ENCODE assay signal across 12 cellular contexts in genomic region chr10:28087675-28088351, GRCh38.
DNase-seq lines count a peak whose midpoint lies in the region; TF ChIP-seq lines count a peak whose summit lies in the region.
"Had no signal": no experiment of that assay in that cellular context is flagged by ENCODE, and none has a peak within 500 bp of the region (broad histone marks: within the 10 kb centered on the region; RNA-seq: fewer than 3 reads in every experiment).

No MANE protein-coding gene starts in this region.

- DNase-seq in H4 (ENCODE audit: low spot score) (peak; percentile 53), SJSA1 (ENCODE audit: low read depth in 1 of 2, low spot score in 2 of 2) (peak in 1 of 2 experiments; percentile 9), fibroblast of lung (ENCODE audit: low read depth in 2 of 2) (peak; percentile 72 to 95), prostate gland (ENCODE audit: low spot score) (no peak), NCI-H774 (lab: John Stamatoyannopoulos, UW) (no peak), SJCRH30 (no peak)
- DNase-seq in CD8-positive, alpha-beta memory T cell: no peak
- DNase-seq: H7, NCI-H446 treated with DMSO at 0.1 percent for 48 hours, T-helper 9 cell had no signal

- intact Hi-C loops in prostate gland (cut with DNase I): no loop called here

- H2AFZ ChIP-seq in ACC112 (ENCODE audit: low read length, unreplicated experiment): peak overlapping the region; percentile 62
- no peak overlapping the region for H2AFZ ChIP-seq in fibroblast of lung (ENCODE audit: low read length)

- H3K27ac Mint-ChIP-seq in CD8-positive, alpha-beta memory T cell: peak overlapping the region in 1 of 8 donors; percentile 50

- H3K79me2 ChIP-seq in ACC112 (ENCODE audit: control insufficient read depth, insufficient read depth, low read length, unreplicated experiment) (no peaks in the 10 kb centered on the region), fibroblast of lung (ENCODE audit: control insufficient read depth, insufficient read depth, low read length) (no peaks in the 10 kb centered on the region)

- TF ChIP-seq CTCF in fibroblast of lung (conservative IDR thresholded peaks at IDR 0.05 in 1 of 2, IDR thresholded peaks at IDR 0.05 in 1 of 2; ENCODE audit: low read depth in 1 of 2, low read length in 2 of 2) (no peak), prostate gland (IDR thresholded peaks at IDR 0.05) (no peak)

- no peaks in the 10 kb centered on the region for H3K36me3 ChIP-seq in ACC112 (ENCODE audit: insufficient read depth, low read length)
- H3K36me3 ChIP-seq in SJSA1: no peaks in the 10 kb centered on the region; the same call in 1 of the 2 replicates
- no peaks in the 10 kb centered on the region for H3K36me3 ChIP-seq in fibroblast of lung (ENCODE audit: control insufficient read depth, insufficient read depth, low read length)
- no peaks in the 10 kb centered on the region for H3K36me3 ChIP-seq in prostate gland
- peaks cover 14% of the 10 kb centered on the region for H3K36me3 ChIP-seq in CD8-positive, alpha-beta memory T cell (ENCODE audit: insufficient read depth, low read length)
- no peaks in the 10 kb centered on the region for H3K36me3 ChIP-seq in SJCRH30

- H3K36me3 Mint-ChIP-seq in CD8-positive, alpha-beta memory T cell: peaks cover 40 to 70% (median 50%) of the 10 kb centered on the region in 3 donors

- H3K9ac ChIP-seq in fibroblast of lung (ENCODE audit: insufficient read depth, low read length): no peak overlapping the region

- TF ChIP-seq POLR2A in prostate gland (IDR thresholded peaks at IDR 0.05): no peak

- CTCF ChIA-PET in CD8-positive, alpha-beta memory T cell (lab: Charles Lee): no interaction called here

- H3K4me2 ChIP-seq in fibroblast of lung (ENCODE audit: extremely low read depth, insufficient read depth, low read length): no peak overlapping the region

- H3K4me1 ChIP-seq in ACC112 (ENCODE audit: control insufficient read depth, insufficient read depth, low read length, unreplicated experiment): peaks cover 17% of the 10 kb centered on the region
- peaks cover 25% of the 10 kb centered on the region for H3K4me1 ChIP-seq in SJSA1 (replicated peaks)
- no peaks in the 10 kb centered on the region for H3K4me1 ChIP-seq in fibroblast of lung (ENCODE audit: control insufficient read depth, extremely low read depth, insufficient read depth, low read length)
- no peaks in the 10 kb centered on the region for H3K4me1 ChIP-seq in prostate gland (replicated peaks)
- no peaks in the 10 kb centered on the region for H3K4me1 ChIP-seq in CD8-positive, alpha-beta memory T cell (ENCODE audit: insufficient read depth, low read length)
- H3K4me1 ChIP-seq in SJCRH30: peaks cover 3% of the 10 kb centered on the region

- no peak overlapping the region for H3K4me3 ChIP-seq in ACC112 (ENCODE audit: low read depth, low read length)
- no peak overlapping the region for H3K4me3 ChIP-seq in SJSA1
- H3K4me3 ChIP-seq in fibroblast of lung (replicated peaks in 1 of 4; ENCODE audit: control extremely low read depth in 1 of 4, insufficient read depth in 1 of 4, low read depth in 3 of 4, low read length in 4 of 4): no peak overlapping the region
- no peak overlapping the region for H3K4me3 ChIP-seq in prostate gland
- H3K4me3 ChIP-seq in CD8-positive, alpha-beta memory T cell (ENCODE audit: low read length): no peak overlapping the region
- no peak overlapping the region for H3K4me3 ChIP-seq in SJCRH30
- H3K4me3 ChIP-seq: thoracic aorta had no signal

- peak overlapping the region; percentile 32; the same call in 1 of the 2 replicates for H3K27ac ChIP-seq in ACC112 (ENCODE audit: low read depth, low read length)
- H3K27ac ChIP-seq in SJSA1: peak overlapping the region; percentile 73; the same call in 1 of the 2 replicates
- H3K27ac ChIP-seq in fibroblast of lung (ENCODE audit: insufficient read depth, low read length): no peak overlapping the region
- no peak overlapping the region for H3K27ac ChIP-seq in prostate gland
- no peak overlapping the region for H3K27ac ChIP-seq in CD8-positive, alpha-beta memory T cell (ENCODE audit: low read depth, low read length)
- no peak overlapping the region for H3K27ac ChIP-seq in SJCRH30
- H3K27ac ChIP-seq: thoracic aorta had no signal

- no peak overlapping the region for H3K4me3 Mint-ChIP-seq in CD8-positive, alpha-beta memory T cell

- H4K20me1 ChIP-seq in fibroblast of lung (ENCODE audit: control insufficient read depth, extremely low read depth, insufficient read depth, low read length): no peaks in the 10 kb centered on the region

- POLR2A ChIA-PET in CD8-positive, alpha-beta memory T cell (lab: Charles Lee): no interaction called here

- no peaks in the 10 kb centered on the region for H3K27me3 Mint-ChIP-seq in CD8-positive, alpha-beta memory T cell

- WGBS in prostate gland: 94% methylated on average over 2 of the region's 2 CpGs

- H3K9me3 Mint-ChIP-seq in CD8-positive, alpha-beta memory T cell: peaks cover 0 to 6% (median 0%) of the 10 kb centered on the region in 5 donors

- no peaks in the 10 kb centered on the region for H3K9me3 ChIP-seq in SJSA1 (replicated peaks)
- no peaks in the 10 kb centered on the region for H3K9me3 ChIP-seq in fibroblast of lung (ENCODE audit: control insufficient read depth, insufficient read depth, low read depth, low read length)
- no peaks in the 10 kb centered on the region for H3K9me3 ChIP-seq in prostate gland
- no peaks in the 10 kb centered on the region for H3K9me3 ChIP-seq in CD8-positive, alpha-beta memory T cell (ENCODE audit: low read length)
- H3K9me3 ChIP-seq in SJCRH30 (replicated peaks): peaks cover 5% of the 10 kb centered on the region; the same call in 1 of the 2 replicates
- H3K9me3 ChIP-seq: thoracic aorta had no signal

- H3K27me3 ChIP-seq in ACC112 (ENCODE audit: insufficient read depth, low read length): no peaks in the 10 kb centered on the region
- no peaks in the 10 kb centered on the region for H3K27me3 ChIP-seq in SJSA1 (replicated peaks)
- H3K27me3 ChIP-seq in fibroblast of lung (ENCODE audit: control insufficient read depth, insufficient read depth, low read length): no peaks in the 10 kb centered on the region
- H3K27me3 ChIP-seq in prostate gland (replicated peaks; ENCODE audit: insufficient read depth): no peaks in the 10 kb centered on the region
- no peaks in the 10 kb centered on the region for H3K27me3 ChIP-seq in CD8-positive, alpha-beta memory T cell (ENCODE audit: insufficient read depth, low read length, poor library complexity, severe bottlenecking)
- no peaks in the 10 kb centered on the region for H3K27me3 ChIP-seq in SJCRH30

- no peaks in the 10 kb centered on the region for H3K4me1 Mint-ChIP-seq in CD8-positive, alpha-beta memory T cell

Comparison
In these comparisons a context has a peak if more than half of its experiments do, and no peak if none do; other contexts are left out.
1. H3K27ac ChIP-seq: peak in ACC112 (single experiment) and SJSA1 (single experiment); none in fibroblast of lung (single experiment), prostate gland (0 of 2), CD8-positive, alpha-beta memory T cell (single experiment) and SJCRH30 (single experiment).
2. DNase-seq: peak in H4 (single experiment) and fibroblast of lung (2 of 2); none in prostate gland (single experiment), NCI-H774 (single experiment), CD8-positive, alpha-beta memory T cell (0 of 5) and SJCRH30 (0 of 2).